12 cellular contexts compared by ENCODE assay signal in genomic region chr17:15185625-15185991, GRCh38.
DNase-seq lines count a peak whose midpoint lies in the region; ATAC-seq and TF ChIP-seq lines count a peak whose summit lies in the region.
"Had no signal": no experiment of that assay in that cellular context is flagged by ENCODE, and none has a peak within 500 bp of the region (broad histone marks: within the 10 kb centered on the region; RNA-seq: fewer than 3 reads in every experiment).

No MANE protein-coding gene starts in this region.

- no peak overlapping the region for H3K4me3 ChIP-seq in AG09309 (ENCODE audit: control insufficient read depth, low read depth, low read length)
- H3K4me3 ChIP-seq in MG63, result no peak overlapping the region
- H3K4me3 ChIP-seq in colonic mucosa, result no peak overlapping the region
- no peak overlapping the region for H3K4me3 ChIP-seq in lung
- no peak overlapping the region for H3K4me3 ChIP-seq in neuronal stem cell (ENCODE audit: low read length in 2 of 2)

- H3K27ac Mint-ChIP-seq in stimulated activated effector memory CD8-positive, alpha-beta T cell treated with anti-CD3 and anti-CD28 coated beads, Interleukin-12 subunit alpha, Interleukin-12 subunit beta, amount 100 ng/mL, for 72 hours, result no peak overlapping the region
- H3K27ac Mint-ChIP-seq: CD4-positive, alpha-beta T cell had no signal

- H3K27me3 ChIP-seq in MG63, result no peaks in the 10 kb centered on the region
- H3K27me3 ChIP-seq in colonic mucosa, result no peaks in the 10 kb centered on the region
- H3K27me3 ChIP-seq in lung (ENCODE audit: control insufficient read depth, insufficient read depth), result no peaks in the 10 kb centered on the region
- no peaks in the 10 kb centered on the region for H3K27me3 ChIP-seq in neuronal stem cell (ENCODE audit: control insufficient read depth in 3 of 3, insufficient read depth in 3 of 3, low read depth in 1 of 3, low read length in 3 of 3)

- in situ Hi-C loops in ACHN (cut with HindIII; ENCODE audit: low pct_ligation_motif_present, low pct_unique_long_range_greater_than_20kb, low sequenced_read_pairs), result no loop called here

- no peaks in the 10 kb centered on the region for H3K4me1 Mint-ChIP-seq in stimulated activated effector memory CD8-positive, alpha-beta T cell treated with anti-CD3 and anti-CD28 coated beads, Interleukin-12 subunit alpha, Interleukin-12 subunit beta, amount 100 ng/mL, for 72 hours
- H3K4me1 Mint-ChIP-seq: neural crest cell had no signal

- H3K27ac ChIP-seq in colonic mucosa (no peak overlapping the region), lung (ENCODE audit: low read depth in 1 of 2, low read length in 1 of 2) (no peak overlapping the region), neuronal stem cell (replicated peaks; ENCODE audit: low read length) (no peak overlapping the region)

- H3K23ac ChIP-seq in neuronal stem cell (ENCODE audit: low read depth, low read length, poor library complexity), result no peak overlapping the region

- H3K36me3 ChIP-seq in MG63 (no peaks in the 10 kb centered on the region), colonic mucosa (no peaks in the 10 kb centered on the region), lung (ENCODE audit: control insufficient read depth in 2 of 2, insufficient read depth in 2 of 2, low read length in 2 of 2) (no peaks in the 10 kb centered on the region), neuronal stem cell (replicated peaks in 1 of 2; ENCODE audit: control insufficient read depth in 2 of 2, insufficient read depth in 2 of 2, low read length in 2 of 2) (no peaks in the 10 kb centered on the region)

- H2BK15ac ChIP-seq in neuronal stem cell (ENCODE audit: low read length), result no peak overlapping the region

- H3K14ac ChIP-seq in neuronal stem cell (ENCODE audit: low read length), result no peak overlapping the region

- no peak overlapping the region for H3K18ac ChIP-seq in neuronal stem cell (ENCODE audit: low read length)

- 13 to 22% methylated on average over 4 of the region's 4 CpGs for WGBS in lung, 2 donors
- whole genome bisulfite sequencing in neuronal stem cell (ENCODE audit: extremely low coverage in 2 of 2, insufficient read length in 2 of 2, insufficient replicate concordance in 1 of 2), 2 donors, result no CpG with 5 or more reads among the region's 4 CpGs

- no peak overlapping the region for H4K91ac ChIP-seq in neuronal stem cell (ENCODE audit: low read depth, low read length, poor library complexity)

- H2BK12ac ChIP-seq in neuronal stem cell (ENCODE audit: low read length), result no peak overlapping the region

- H3K4me2 ChIP-seq in neuronal stem cell (ENCODE audit: insufficient read depth, low read length, poor library complexity, severe bottlenecking), result no peak overlapping the region

- intact Hi-C loops in colonic mucosa (cut with DNase I), result no loop called here

- H3K4me1 ChIP-seq in colonic mucosa, result no peaks in the 10 kb centered on the region
- H3K4me1 ChIP-seq in lung (ENCODE audit: control insufficient read depth in 2 of 2, insufficient read depth in 2 of 2, low read length in 2 of 2), result peaks cover 0 to 5% of the 10 kb centered on the region in 2 donors
- H3K4me1 ChIP-seq in neuronal stem cell (ENCODE audit: control insufficient read depth in 2 of 2, insufficient read depth in 1 of 2, low read depth in 1 of 2, low read length in 2 of 2), result peaks cover 0 to 2% of the 10 kb centered on the region in 2 donors

- H3K4me3 Mint-ChIP-seq in stimulated activated effector memory CD8-positive, alpha-beta T cell treated with anti-CD3 and anti-CD28 coated beads, Interleukin-12 subunit alpha, Interleukin-12 subunit beta, amount 100 ng/mL, for 72 hours, result no peak overlapping the region
- H3K4me3 Mint-ChIP-seq: CD4-positive, alpha-beta T cell; neural crest cell had no signal

- no peak overlapping the region for H2AK5ac ChIP-seq in neuronal stem cell (ENCODE audit: low read depth, low read length)

- H2AFZ ChIP-seq in neuronal stem cell (ENCODE audit: low read length), result no peak overlapping the region

- H3K79me1 ChIP-seq in neuronal stem cell (ENCODE audit: low read depth, low read length), result no peaks in the 10 kb centered on the region

- peak; percentile 47 for ATAC-seq in lung (ENCODE audit: insufficient read depth, low FRiP score)
- no peak for ATAC-seq in stimulated activated effector memory CD8-positive, alpha-beta T cell treated with anti-CD3 and anti-CD28 coated beads, Interleukin-12 subunit alpha, Interleukin-12 subunit beta, amount 100 ng/mL, for 72 hours

- no peak overlapping the region for H4K8ac ChIP-seq in neuronal stem cell (ENCODE audit: low read depth, low read length)

- no peaks in the 10 kb centered on the region for H3K9me3 Mint-ChIP-seq in stimulated activated effector memory CD8-positive, alpha-beta T cell treated with anti-CD3 and anti-CD28 coated beads, Interleukin-12 subunit alpha, Interleukin-12 subunit beta, amount 100 ng/mL, for 72 hours
- H3K9me3 Mint-ChIP-seq: CD4-positive, alpha-beta T cell; neural crest cell had no signal

- no peak overlapping the region for H3K4ac ChIP-seq in neuronal stem cell (ENCODE audit: low read length)

- H3K9me3 ChIP-seq in MG63, result no peaks in the 10 kb centered on the region
- H3K9me3 ChIP-seq in colonic mucosa, result no peaks in the 10 kb centered on the region
- H3K9me3 ChIP-seq in lung (ENCODE audit: control insufficient read depth in 2 of 2, insufficient read depth in 1 of 2, low read length in 1 of 2), result no peaks in the 10 kb centered on the region
- no peaks in the 10 kb centered on the region for H3K9me3 ChIP-seq in neuronal stem cell (replicated peaks in 1 of 2; ENCODE audit: control insufficient read depth in 2 of 2, insufficient read depth in 1 of 2, low read depth in 1 of 2, low read length in 2 of 2)

- TF ChIP-seq CTCF in AG09309 (IDR thresholded peaks at IDR 0.05; ENCODE audit: control insufficient read depth, insufficient read depth, low read depth, low read length, missing control alignments) (no peak), colonic mucosa (IDR thresholded peaks at IDR 0.05) (no peak), lung (IDR thresholded peaks at IDR 0.05; ENCODE audit: control extremely low read depth, extremely low read depth) (no peak)

- H2BK5ac ChIP-seq in neuronal stem cell (ENCODE audit: low read length), result no peak overlapping the region

- DNase-seq in AG09309 (ENCODE audit: low read depth) (peak; percentile 87), MG63 (peak; percentile 13), colonic mucosa (peak; percentile 20), lung (ENCODE audit: low spot score) (no peak), neuronal stem cell (ENCODE audit: low spot score) (no peak), ACHN (no peak), middle frontal gyrus (ENCODE audit: extremely low spot score, low spot score) (no peak)
- no peak for DNase-seq in stimulated activated effector memory CD8-positive, alpha-beta T cell treated with anti-CD3 and anti-CD28 coated beads, Interleukin-12 subunit alpha, Interleukin-12 subunit beta, amount 100 ng/mL, for 72 hours (ENCODE audit: low spot score in 2 of 2)
- DNase-seq: activated CD4-positive, alpha-beta T cell treated with anti-CD3 and anti-CD28 coated beads for 48 hours; CD4-positive, alpha-beta T cell; NCI-H1436 treated with DMSO at 0.1 percent for 48 hours had no signal

- H3K9ac ChIP-seq in colonic mucosa (ENCODE audit: low read depth in 2 of 2, low read length in 2 of 2), result no peak overlapping the region
- no peak overlapping the region for H3K9ac ChIP-seq in neuronal stem cell (ENCODE audit: low read depth, low read length, poor library complexity)

- no peak overlapping the region for H2BK120ac ChIP-seq in neuronal stem cell (ENCODE audit: low read depth, low read length)

- H3K36me3 Mint-ChIP-seq in stimulated activated effector memory CD8-positive, alpha-beta T cell treated with anti-CD3 and anti-CD28 coated beads, Interleukin-12 subunit alpha, Interleukin-12 subunit beta, amount 100 ng/mL, for 72 hours, result no peaks in the 10 kb centered on the region

Comparison
In these comparisons a context has a peak if more than half of its experiments do, and no peak if none do; other contexts are left out.
1. DNase-seq: peak in AG09309 (single experiment), MG63 (single experiment) and colonic mucosa (single experiment); none in lung (single experiment), neuronal stem cell (single experiment), stimulated activated effector memory CD8-positive, alpha-beta T cell treated with anti-CD3 and anti-CD28 coated beads, Interleukin-12 subunit alpha, Interleukin-12 subunit beta, amount 100 ng/mL, for 72 hours (0 of 2), ACHN (single experiment) and middle frontal gyrus (single experiment).